ENCODE assay signal across 1 cellular context in the genomic region with DNA sequence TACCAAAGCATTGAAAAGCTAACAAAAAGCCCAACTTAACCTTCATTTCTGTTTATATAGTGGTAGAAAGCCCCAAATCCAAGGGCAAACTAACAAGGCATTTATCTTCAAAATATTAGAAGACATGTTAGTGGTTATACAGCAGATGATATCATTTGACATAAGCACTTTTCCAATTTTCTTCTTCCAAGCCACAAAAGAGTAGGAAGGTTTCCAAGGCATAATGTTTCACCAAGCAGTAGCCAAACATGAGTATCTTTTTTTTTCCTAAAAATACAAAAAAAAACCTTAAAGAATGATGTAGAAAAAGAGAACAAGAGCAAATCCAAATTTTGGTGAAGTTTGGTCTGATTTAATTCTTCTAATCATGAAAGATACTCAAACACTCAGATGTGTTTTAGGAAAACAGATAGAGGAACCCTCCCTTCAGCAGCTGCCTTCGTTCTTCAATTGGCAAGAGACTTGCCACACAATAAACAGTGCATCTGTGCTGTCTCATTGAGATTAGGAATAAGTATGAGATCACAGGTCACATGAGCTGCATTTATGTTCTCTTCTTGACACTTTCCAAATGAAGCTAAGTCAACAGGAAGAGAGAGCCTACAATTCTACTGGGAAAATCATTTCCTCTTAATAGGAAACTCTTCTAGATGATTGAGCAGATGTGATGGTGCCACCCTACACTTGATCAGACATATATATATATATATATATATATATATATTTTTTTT.
TF ChIP-seq lines count a peak whose summit lies in the region.

No MANE protein-coding gene starts in this region.

TF ChIP-seq in K562, 482 proteins besides CTCF, POLR2A, EP300 and RAD21 (continued from another document and continues in another):
- TF ChIP-seq, protein P1, sequence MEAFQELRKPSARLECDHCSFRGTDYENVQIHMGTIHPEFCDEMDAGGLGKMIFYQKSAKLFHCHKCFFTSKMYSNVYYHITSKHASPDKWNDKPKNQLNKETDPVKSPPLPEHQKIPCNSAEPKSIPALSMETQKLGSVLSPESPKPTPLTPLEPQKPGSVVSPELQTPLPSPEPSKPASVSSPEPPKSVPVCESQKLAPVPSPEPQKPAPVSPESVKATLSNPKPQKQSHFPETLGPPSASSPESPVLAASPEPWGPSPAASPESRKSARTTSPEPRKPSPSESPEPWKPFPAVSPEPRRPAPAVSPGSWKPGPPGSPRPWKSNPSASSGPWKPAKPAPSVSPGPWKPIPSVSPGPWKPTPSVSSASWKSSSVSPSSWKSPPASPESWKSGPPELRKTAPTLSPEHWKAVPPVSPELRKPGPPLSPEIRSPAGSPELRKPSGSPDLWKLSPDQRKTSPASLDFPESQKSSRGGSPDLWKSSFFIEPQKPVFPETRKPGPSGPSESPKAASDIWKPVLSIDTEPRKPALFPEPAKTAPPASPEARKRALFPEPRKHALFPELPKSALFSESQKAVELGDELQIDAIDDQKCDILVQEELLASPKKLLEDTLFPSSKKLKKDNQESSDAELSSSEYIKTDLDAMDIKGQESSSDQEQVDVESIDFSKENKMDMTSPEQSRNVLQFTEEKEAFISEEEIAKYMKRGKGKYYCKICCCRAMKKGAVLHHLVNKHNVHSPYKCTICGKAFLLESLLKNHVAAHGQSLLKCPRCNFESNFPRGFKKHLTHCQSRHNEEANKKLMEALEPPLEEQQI (IDR thresholded peaks at IDR 0.05) = no peak
- TF ChIP-seq KAT7 (CRISPR knock-in tag; IDR thresholded peaks at IDR 0.05; ENCODE audit: borderline replicate concordance) (no peak), JUND (IDR thresholded peaks at IDR 0.05; ENCODE audit: borderline replicate concordance, low read depth, low read length) (peak; percentile 61; the same call in 1 of the 2 replicates), JUND (tag; IDR thresholded peaks at IDR 0.05; ENCODE audit: borderline replicate concordance, low read depth, low read length) (peak; percentile 70; the same call in 1 of the 3 replicates), RB1 (IDR thresholded peaks at IDR 0.05; ENCODE audit: low read depth) (no peak), NR3C1 (CRISPR knock-in tag; IDR thresholded peaks at IDR 0.05) (no peak), ESRRB (CRISPR knock-in tag; IDR thresholded peaks at IDR 0.05; ENCODE audit: borderline replicate concordance) (no peak), FOXK2 (conservative IDR thresholded peaks at IDR 0.05 in 1 of 2, IDR thresholded peaks at IDR 0.05 in 1 of 2; ENCODE audit: low read depth in 2 of 2) (no peak), TCF7L2 (IDR thresholded peaks at IDR 0.05; ENCODE audit: low read depth, low read length) (no peak), TFAM (CRISPR knock-in tag; conservative IDR thresholded peaks at IDR 0.05) (no peak), XRCC4 (IDR thresholded peaks at IDR 0.05; ENCODE audit: extremely low read depth, insufficient read depth, insufficient read length) (no peak), MECOM (CRISPR knock-in tag; IDR thresholded peaks at IDR 0.05) (no peak), PTBP1 (IDR thresholded peaks at IDR 0.05; ENCODE audit: low read depth, low read length) (no peak), ZNF217 (CRISPR knock-in tag; IDR thresholded peaks at IDR 0.05) (no peak), POU5F1 (IDR thresholded peaks at IDR 0.05; ENCODE audit: borderline replicate concordance, low read depth, low read length, partially characterized antibody) (no peak), COPS2 (conservative IDR thresholded peaks at IDR 0.05) (no peak)
- TF ChIP-seq, protein P2, sequence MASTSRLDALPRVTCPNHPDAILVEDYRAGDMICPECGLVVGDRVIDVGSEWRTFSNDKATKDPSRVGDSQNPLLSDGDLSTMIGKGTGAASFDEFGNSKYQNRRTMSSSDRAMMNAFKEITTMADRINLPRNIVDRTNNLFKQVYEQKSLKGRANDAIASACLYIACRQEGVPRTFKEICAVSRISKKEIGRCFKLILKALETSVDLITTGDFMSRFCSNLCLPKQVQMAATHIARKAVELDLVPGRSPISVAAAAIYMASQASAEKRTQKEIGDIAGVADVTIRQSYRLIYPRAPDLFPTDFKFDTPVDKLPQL (IDR thresholded peaks at IDR 0.05; ENCODE audit: extremely low read depth, insufficient read length) = no peak
- TF ChIP-seq, protein P3, sequence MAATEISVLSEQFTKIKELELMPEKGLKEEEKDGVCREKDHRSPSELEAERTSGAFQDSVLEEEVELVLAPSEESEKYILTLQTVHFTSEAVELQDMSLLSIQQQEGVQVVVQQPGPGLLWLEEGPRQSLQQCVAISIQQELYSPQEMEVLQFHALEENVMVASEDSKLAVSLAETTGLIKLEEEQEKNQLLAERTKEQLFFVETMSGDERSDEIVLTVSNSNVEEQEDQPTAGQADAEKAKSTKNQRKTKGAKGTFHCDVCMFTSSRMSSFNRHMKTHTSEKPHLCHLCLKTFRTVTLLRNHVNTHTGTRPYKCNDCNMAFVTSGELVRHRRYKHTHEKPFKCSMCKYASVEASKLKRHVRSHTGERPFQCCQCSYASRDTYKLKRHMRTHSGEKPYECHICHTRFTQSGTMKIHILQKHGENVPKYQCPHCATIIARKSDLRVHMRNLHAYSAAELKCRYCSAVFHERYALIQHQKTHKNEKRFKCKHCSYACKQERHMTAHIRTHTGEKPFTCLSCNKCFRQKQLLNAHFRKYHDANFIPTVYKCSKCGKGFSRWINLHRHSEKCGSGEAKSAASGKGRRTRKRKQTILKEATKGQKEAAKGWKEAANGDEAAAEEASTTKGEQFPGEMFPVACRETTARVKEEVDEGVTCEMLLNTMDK (IDR thresholded peaks at IDR 0.05; ENCODE audit: borderline replicate concordance, insufficient read depth, low read depth, low read length, poor library complexity, severe bottlenecking) = no peak
- TF ChIP-seq, protein P4, sequence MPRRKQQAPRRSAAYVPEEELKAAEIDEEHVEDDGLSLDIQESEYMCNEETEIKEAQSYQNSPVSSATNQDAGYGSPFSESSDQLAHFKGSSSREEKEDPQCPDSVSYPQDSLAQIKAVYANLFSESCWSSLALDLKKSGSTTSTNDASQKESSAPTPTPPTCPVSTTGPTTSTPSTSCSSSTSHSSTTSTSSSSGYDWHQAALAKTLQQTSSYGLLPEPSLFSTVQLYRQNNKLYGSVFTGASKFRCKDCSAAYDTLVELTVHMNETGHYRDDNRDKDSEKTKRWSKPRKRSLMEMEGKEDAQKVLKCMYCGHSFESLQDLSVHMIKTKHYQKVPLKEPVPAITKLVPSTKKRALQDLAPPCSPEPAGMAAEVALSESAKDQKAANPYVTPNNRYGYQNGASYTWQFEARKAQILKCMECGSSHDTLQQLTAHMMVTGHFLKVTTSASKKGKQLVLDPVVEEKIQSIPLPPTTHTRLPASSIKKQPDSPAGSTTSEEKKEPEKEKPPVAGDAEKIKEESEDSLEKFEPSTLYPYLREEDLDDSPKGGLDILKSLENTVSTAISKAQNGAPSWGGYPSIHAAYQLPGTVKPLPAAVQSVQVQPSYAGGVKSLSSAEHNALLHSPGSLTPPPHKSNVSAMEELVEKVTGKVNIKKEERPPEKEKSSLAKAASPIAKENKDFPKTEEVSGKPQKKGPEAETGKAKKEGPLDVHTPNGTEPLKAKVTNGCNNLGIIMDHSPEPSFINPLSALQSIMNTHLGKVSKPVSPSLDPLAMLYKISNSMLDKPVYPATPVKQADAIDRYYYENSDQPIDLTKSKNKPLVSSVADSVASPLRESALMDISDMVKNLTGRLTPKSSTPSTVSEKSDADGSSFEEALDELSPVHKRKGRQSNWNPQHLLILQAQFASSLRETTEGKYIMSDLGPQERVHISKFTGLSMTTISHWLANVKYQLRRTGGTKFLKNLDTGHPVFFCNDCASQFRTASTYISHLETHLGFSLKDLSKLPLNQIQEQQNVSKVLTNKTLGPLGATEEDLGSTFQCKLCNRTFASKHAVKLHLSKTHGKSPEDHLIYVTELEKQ (CRISPR knock-in tag; IDR thresholded peaks at IDR 0.05) = no peak
- TF ChIP-seq, protein P5, sequence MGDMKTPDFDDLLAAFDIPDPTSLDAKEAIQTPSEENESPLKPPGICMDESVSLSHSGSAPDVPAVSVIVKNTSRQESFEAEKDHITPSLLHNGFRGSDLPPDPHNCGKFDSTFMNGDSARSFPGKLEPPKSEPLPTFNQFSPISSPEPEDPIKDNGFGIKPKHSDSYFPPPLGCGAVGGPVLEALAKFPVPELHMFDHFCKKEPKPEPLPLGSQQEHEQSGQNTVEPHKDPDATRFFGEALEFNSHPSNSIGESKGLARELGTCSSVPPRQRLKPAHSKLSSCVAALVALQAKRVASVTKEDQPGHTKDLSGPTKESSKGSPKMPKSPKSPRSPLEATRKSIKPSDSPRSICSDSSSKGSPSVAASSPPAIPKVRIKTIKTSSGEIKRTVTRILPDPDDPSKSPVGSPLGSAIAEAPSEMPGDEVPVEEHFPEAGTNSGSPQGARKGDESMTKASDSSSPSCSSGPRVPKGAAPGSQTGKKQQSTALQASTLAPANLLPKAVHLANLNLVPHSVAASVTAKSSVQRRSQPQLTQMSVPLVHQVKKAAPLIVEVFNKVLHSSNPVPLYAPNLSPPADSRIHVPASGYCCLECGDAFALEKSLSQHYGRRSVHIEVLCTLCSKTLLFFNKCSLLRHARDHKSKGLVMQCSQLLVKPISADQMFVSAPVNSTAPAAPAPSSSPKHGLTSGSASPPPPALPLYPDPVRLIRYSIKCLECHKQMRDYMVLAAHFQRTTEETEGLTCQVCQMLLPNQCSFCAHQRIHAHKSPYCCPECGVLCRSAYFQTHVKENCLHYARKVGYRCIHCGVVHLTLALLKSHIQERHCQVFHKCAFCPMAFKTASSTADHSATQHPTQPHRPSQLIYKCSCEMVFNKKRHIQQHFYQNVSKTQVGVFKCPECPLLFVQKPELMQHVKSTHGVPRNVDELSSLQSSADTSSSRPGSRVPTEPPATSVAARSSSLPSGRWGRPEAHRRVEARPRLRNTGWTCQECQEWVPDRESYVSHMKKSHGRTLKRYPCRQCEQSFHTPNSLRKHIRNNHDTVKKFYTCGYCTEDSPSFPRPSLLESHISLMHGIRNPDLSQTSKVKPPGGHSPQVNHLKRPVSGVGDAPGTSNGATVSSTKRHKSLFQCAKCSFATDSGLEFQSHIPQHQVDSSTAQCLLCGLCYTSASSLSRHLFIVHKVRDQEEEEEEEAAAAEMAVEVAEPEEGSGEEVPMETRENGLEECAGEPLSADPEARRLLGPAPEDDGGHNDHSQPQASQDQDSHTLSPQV (IDR thresholded peaks at IDR 0.05) = 0 out of 2 replicates have a peak, but pooled peaks have one; percentile 29
- TF ChIP-seq, protein P6, sequence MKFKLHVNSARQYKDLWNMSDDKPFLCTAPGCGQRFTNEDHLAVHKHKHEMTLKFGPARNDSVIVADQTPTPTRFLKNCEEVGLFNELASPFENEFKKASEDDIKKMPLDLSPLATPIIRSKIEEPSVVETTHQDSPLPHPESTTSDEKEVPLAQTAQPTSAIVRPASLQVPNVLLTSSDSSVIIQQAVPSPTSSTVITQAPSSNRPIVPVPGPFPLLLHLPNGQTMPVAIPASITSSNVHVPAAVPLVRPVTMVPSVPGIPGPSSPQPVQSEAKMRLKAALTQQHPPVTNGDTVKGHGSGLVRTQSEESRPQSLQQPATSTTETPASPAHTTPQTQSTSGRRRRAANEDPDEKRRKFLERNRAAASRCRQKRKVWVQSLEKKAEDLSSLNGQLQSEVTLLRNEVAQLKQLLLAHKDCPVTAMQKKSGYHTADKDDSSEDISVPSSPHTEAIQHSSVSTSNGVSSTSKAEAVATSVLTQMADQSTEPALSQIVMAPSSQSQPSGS (CRISPR knock-in tag; IDR thresholded peaks at IDR 0.05) = no peak
- TF ChIP-seq, protein P7, sequence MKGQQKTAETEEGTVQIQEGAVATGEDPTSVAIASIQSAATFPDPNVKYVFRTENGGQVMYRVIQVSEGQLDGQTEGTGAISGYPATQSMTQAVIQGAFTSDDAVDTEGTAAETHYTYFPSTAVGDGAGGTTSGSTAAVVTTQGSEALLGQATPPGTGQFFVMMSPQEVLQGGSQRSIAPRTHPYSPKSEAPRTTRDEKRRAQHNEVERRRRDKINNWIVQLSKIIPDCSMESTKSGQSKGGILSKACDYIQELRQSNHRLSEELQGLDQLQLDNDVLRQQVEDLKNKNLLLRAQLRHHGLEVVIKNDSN (CRISPR knock-in tag; IDR thresholded peaks at IDR 0.05) = peak; percentile 27; the same call in 1 of the 2 replicates
- TF ChIP-seq, protein P8, sequence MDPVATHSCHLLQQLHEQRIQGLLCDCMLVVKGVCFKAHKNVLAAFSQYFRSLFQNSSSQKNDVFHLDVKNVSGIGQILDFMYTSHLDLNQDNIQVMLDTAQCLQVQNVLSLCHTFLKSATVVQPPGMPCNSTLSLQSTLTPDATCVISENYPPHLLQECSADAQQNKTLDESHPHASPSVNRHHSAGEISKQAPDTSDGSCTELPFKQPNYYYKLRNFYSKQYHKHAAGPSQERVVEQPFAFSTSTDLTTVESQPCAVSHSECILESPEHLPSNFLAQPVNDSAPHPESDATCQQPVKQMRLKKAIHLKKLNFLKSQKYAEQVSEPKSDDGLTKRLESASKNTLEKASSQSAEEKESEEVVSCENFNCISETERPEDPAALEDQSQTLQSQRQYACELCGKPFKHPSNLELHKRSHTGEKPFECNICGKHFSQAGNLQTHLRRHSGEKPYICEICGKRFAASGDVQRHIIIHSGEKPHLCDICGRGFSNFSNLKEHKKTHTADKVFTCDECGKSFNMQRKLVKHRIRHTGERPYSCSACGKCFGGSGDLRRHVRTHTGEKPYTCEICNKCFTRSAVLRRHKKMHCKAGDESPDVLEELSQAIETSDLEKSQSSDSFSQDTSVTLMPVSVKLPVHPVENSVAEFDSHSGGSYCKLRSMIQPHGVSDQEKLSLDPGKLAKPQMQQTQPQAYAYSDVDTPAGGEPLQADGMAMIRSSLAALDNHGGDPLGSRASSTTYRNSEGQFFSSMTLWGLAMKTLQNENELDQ (CRISPR knock-in tag; IDR thresholded peaks at IDR 0.05; ENCODE audit: borderline replicate concordance) = no peak
